In genomic region chrX:48826876-48827653, GRCh38 we compare ENCODE assay signal across 23 cellular contexts. TPM values are rescaled to one million over a fixed set of nuclear protein-coding genes. Genes with fewer than 3 reads are reported as not detected.
DNase-seq lines count a peak whose midpoint lies in the region; ATAC-seq and TF ChIP-seq lines count a peak whose summit lies in the region.
"Had no signal": no experiment of that assay in that cellular context is flagged by ENCODE, and none has a peak within 500 bp of the region (broad histone marks: within the 10 kb centered on the region; RNA-seq: fewer than 3 reads in every experiment).

No MANE protein-coding gene starts in this region.

- no peak for DNase-seq in CD4-positive, alpha-beta memory T cell
- DNase-seq in central memory CD8-positive, alpha-beta T cell (ENCODE audit: low spot score in 2 of 2): no peak
- peak in 1 of 10 donors; percentile 10 for DNase-seq in naive thymus-derived CD8-positive, alpha-beta T cell
- no peak for DNase-seq in SHP77 treated with DMSO at 0.1 percent for 48 hours (lab: John Stamatoyannopoulos, UW)
- DNase-seq in omental fat pad (ENCODE audit: low spot score): no peak
- no peak for DNase-seq in activated T-helper 1 cell treated with anti-CD3 and anti-CD28 coated beads, Interleukin-12 subunit alpha, Interleukin-12 subunit beta, Interleukin-2, Interleukin-4 antibody, amounts not matched to agents 30 ng/mL and 10 ng/mL and 1 ng/mL, durations not matched to agents 14 hours and 24 hours and 36 hours (ENCODE audit: low spot score)
- DNase-seq: activated CD4-positive, CD25-positive, alpha-beta regulatory T cell; activated CD8-positive, alpha-beta memory T cell treated with anti-CD3 and anti-CD28 coated beads for 24 hours; activated effector memory CD4-positive, alpha-beta T cell treated with Interleukin-2 at 50 U/mL for 16 hours; amygdala; COR-L47; EL; NCI-H1417; NCI-H526; SHP77 had no signal

- H3K9me3 ChIP-seq in CD4-positive, alpha-beta memory T cell (ENCODE audit: control insufficient read depth in 1 of 2, low read length in 2 of 2): no peaks in the 10 kb centered on the region
- H3K9me3 ChIP-seq in HEK293 (ENCODE audit: control insufficient read depth, insufficient read depth, low read depth, low read length): no peaks in the 10 kb centered on the region
- H3K9me3 ChIP-seq: thoracic aorta had no signal

- H3K27ac ChIP-seq in CD4-positive, alpha-beta memory T cell (ENCODE audit: low read depth, low read length): no peak overlapping the region
- H3K27ac ChIP-seq in HEK293 (ENCODE audit: extremely low read depth, low read depth, low read length): no peak overlapping the region
- H3K27ac ChIP-seq: cardiac muscle cell, thoracic aorta had no signal

- no peaks in the 10 kb centered on the region for H3K27me3 ChIP-seq in CD4-positive, alpha-beta memory T cell (ENCODE audit: insufficient read depth, low read length)

- H3K9me3 Mint-ChIP-seq in CD4-positive, alpha-beta memory T cell: peaks cover 0 to 4% (median 0%) of the 10 kb centered on the region in 8 donors
- H3K9me3 Mint-ChIP-seq in central memory CD8-positive, alpha-beta T cell: no peaks in the 10 kb centered on the region
- peaks cover 0 to 3% (median 0%) of the 10 kb centered on the region in 9 donors for H3K9me3 Mint-ChIP-seq in naive thymus-derived CD8-positive, alpha-beta T cell
- H3K9me3 Mint-ChIP-seq in activated T-helper 1 cell treated with anti-CD3 and anti-CD28 coated beads, Interleukin-12 subunit alpha, Interleukin-12 subunit beta, Interleukin-2, Interleukin-4 antibody, amounts not matched to agents 30 ng/mL and 10 ng/mL and 1 ng/mL, durations not matched to agents 14 hours and 24 hours and 36 hours: no peaks in the 10 kb centered on the region

- H3K36me3 ChIP-seq in CD4-positive, alpha-beta memory T cell (ENCODE audit: insufficient read depth, low read length): no peaks in the 10 kb centered on the region
- H3K36me3 ChIP-seq in HEK293 (ENCODE audit: control insufficient read depth in 2 of 2, insufficient read depth in 1 of 2, low read length in 2 of 2): peaks cover 0 to 39% of the 10 kb centered on the region in 2 experiments; a peak in 1 of 3 replicates
- H3K36me3 ChIP-seq: cardiac muscle cell, thoracic aorta had no signal

- peaks cover 0 to 5% (median 4%) of the 10 kb centered on the region in 4 donors for H3K4me1 Mint-ChIP-seq in CD4-positive, alpha-beta memory T cell
- H3K4me1 Mint-ChIP-seq in central memory CD8-positive, alpha-beta T cell: peaks cover 4% of the 10 kb centered on the region
- peaks cover 4 to 9% (median 7%) of the 10 kb centered on the region in 4 donors for H3K4me1 Mint-ChIP-seq in naive thymus-derived CD8-positive, alpha-beta T cell
- H3K4me1 Mint-ChIP-seq in activated T-helper 1 cell treated with anti-CD3 and anti-CD28 coated beads, Interleukin-12 subunit alpha, Interleukin-12 subunit beta, Interleukin-2, Interleukin-4 antibody, amounts not matched to agents 30 ng/mL and 10 ng/mL and 1 ng/mL, durations not matched to agents 14 hours and 24 hours and 36 hours (ENCODE audit: low read depth): no peaks in the 10 kb centered on the region

- TF ChIP-seq CTCF in HEK293 (tag by site-specific recombination; IDR thresholded peaks at IDR 0.05) (no peak), omental fat pad (IDR thresholded peaks at IDR 0.05) (no peak)

- H3K36me3 Mint-ChIP-seq in CD4-positive, alpha-beta memory T cell: peaks cover 0 to 20% of the 10 kb centered on the region in 2 donors
- H3K36me3 Mint-ChIP-seq in central memory CD8-positive, alpha-beta T cell (ENCODE audit: insufficient read depth): peaks cover 3% of the 10 kb centered on the region
- H3K36me3 Mint-ChIP-seq in naive thymus-derived CD8-positive, alpha-beta T cell: peaks cover 0 to 22% (median under 1%) of the 10 kb centered on the region in 3 donors
- peaks cover 10% of the 10 kb centered on the region for H3K36me3 Mint-ChIP-seq in activated T-helper 1 cell treated with anti-CD3 and anti-CD28 coated beads, Interleukin-12 subunit alpha, Interleukin-12 subunit beta, Interleukin-2, Interleukin-4 antibody, amounts not matched to agents 30 ng/mL and 10 ng/mL and 1 ng/mL, durations not matched to agents 14 hours and 24 hours and 36 hours (ENCODE audit: low read depth)

- H3K4me3 Mint-ChIP-seq in CD4-positive, alpha-beta memory T cell: peak overlapping the region in 6 of 8 donors; percentile 35 to 66 (median 38)
- peak overlapping the region; percentile 59 for H3K4me3 Mint-ChIP-seq in central memory CD8-positive, alpha-beta T cell
- H3K4me3 Mint-ChIP-seq in naive thymus-derived CD8-positive, alpha-beta T cell: peak overlapping the region; percentile 44 to 86 (median 64)
- no peak overlapping the region for H3K4me3 Mint-ChIP-seq in activated T-helper 1 cell treated with anti-CD3 and anti-CD28 coated beads, Interleukin-12 subunit alpha, Interleukin-12 subunit beta, Interleukin-2, Interleukin-4 antibody, amounts not matched to agents 30 ng/mL and 10 ng/mL and 1 ng/mL, durations not matched to agents 14 hours and 24 hours and 36 hours

- H3K4me3 ChIP-seq in CD4-positive, alpha-beta memory T cell (ENCODE audit: low read length in 2 of 2): no peak overlapping the region
- H3K4me3 ChIP-seq in HEK293 (ENCODE audit: low read depth, low read length): no peak overlapping the region
- H3K4me3 ChIP-seq: cardiac muscle cell, thoracic aorta had no signal

- intact Hi-C loops in CD4-positive, alpha-beta memory T cell (cut with micrococcal nuclease): no loop called here
- intact Hi-C loops in activated T-helper 1 cell treated with anti-CD3 and anti-CD28 coated beads, Interleukin-12 subunit alpha, Interleukin-12 subunit beta, Interleukin-2, Interleukin-4 antibody, amounts not matched to agents 30 ng/mL and 10 ng/mL and 1 ng/mL, durations not matched to agents 14 hours and 24 hours and 36 hours (cut with micrococcal nuclease): no loop called here

- no peak overlapping the region for H3K27ac Mint-ChIP-seq in CD4-positive, alpha-beta memory T cell
- no peak overlapping the region for H3K27ac Mint-ChIP-seq in central memory CD8-positive, alpha-beta T cell (ENCODE audit: low read depth)
- H3K27ac Mint-ChIP-seq in naive thymus-derived CD8-positive, alpha-beta T cell: peak overlapping the region in 1 of 10 donors; percentile 71
- H3K27ac Mint-ChIP-seq in activated T-helper 1 cell treated with anti-CD3 and anti-CD28 coated beads, Interleukin-12 subunit alpha, Interleukin-12 subunit beta, Interleukin-2, Interleukin-4 antibody, amounts not matched to agents 30 ng/mL and 10 ng/mL and 1 ng/mL, durations not matched to agents 14 hours and 24 hours and 36 hours: no peak overlapping the region

- ATAC-seq in central memory CD8-positive, alpha-beta T cell (replicated peaks; ENCODE audit: extremely low read depth, poor library complexity, severe bottlenecking): no peak
- peak; percentile 20 to 44 for ATAC-seq in naive thymus-derived CD8-positive, alpha-beta T cell
- ATAC-seq in omental fat pad (ENCODE audit: low FRiP score): no peak

- peaks cover 16 to 22% of the 10 kb centered on the region in 2 donors for H3K27me3 Mint-ChIP-seq in CD4-positive, alpha-beta memory T cell
- H3K27me3 Mint-ChIP-seq in central memory CD8-positive, alpha-beta T cell: peaks cover 19% of the 10 kb centered on the region
- H3K27me3 Mint-ChIP-seq in naive thymus-derived CD8-positive, alpha-beta T cell: peaks cover 5 to 20% (median 17%) of the 10 kb centered on the region in 5 donors
- peaks cover 17% of the 10 kb centered on the region for H3K27me3 Mint-ChIP-seq in activated T-helper 1 cell treated with anti-CD3 and anti-CD28 coated beads, Interleukin-12 subunit alpha, Interleukin-12 subunit beta, Interleukin-2, Interleukin-4 antibody, amounts not matched to agents 30 ng/mL and 10 ng/mL and 1 ng/mL, durations not matched to agents 14 hours and 24 hours and 36 hours (ENCODE audit: insufficient read depth)

- CTCF ChIA-PET in CD4-positive, alpha-beta memory T cell (lab: Charles Lee; ENCODE audit: partially characterized antibody): no interaction called here
- CTCF ChIA-PET in HEK293 (lab: Yijun Ruan, JAX): interaction anchor here (0.6 kb wide), 1 partner anchor 176 kb away, joined by 7 read pairs; no protein-coding TSS in a partner anchor

- H3K4me1 ChIP-seq in CD4-positive, alpha-beta memory T cell (ENCODE audit: insufficient read depth, low read length): no peaks in the 10 kb centered on the region
- no peaks in the 10 kb centered on the region for H3K4me1 ChIP-seq in HEK293 (ENCODE audit: control insufficient read depth, insufficient read depth, low read length)

- POLR2A ChIA-PET in CD4-positive, alpha-beta memory T cell (lab: Charles Lee; ENCODE audit: partially characterized antibody): interaction anchor here (0.6 kb wide), 1 partner anchor 103 kb away, joined by 3 read pairs; no protein-coding TSS in a partner anchor
- POLR2A ChIA-PET in HEK293 (lab: Yijun Ruan, JAX): no interaction called here
- POLR2A ChIA-PET in naive thymus-derived CD8-positive, alpha-beta T cell (lab: Charles Lee): interaction anchor here (0.6 to 1.3 kb wide), 4 partner anchors 84 to 179 kb away, joined by 3 to 12 read pairs (median 4); no protein-coding TSS in a partner anchor

RNA-seq across cellular contexts. Expression of gene ERAS, which starts 0.8 kb away (rescaled TPM):
- total RNA-seq in CD4-positive, alpha-beta memory T cell: not detected
- polyA plus RNA-seq in CD4-positive, alpha-beta memory T cell: not detected
- not detected for total RNA-seq in naive thymus-derived CD8-positive, alpha-beta T cell
- not detected for polyA plus RNA-seq in naive thymus-derived CD8-positive, alpha-beta T cell
- total RNA-seq in omental fat pad: not detected
- not detected in 2 replicates for total RNA-seq in activated T-helper 1 cell treated with anti-CD3 and anti-CD28 coated beads, Interleukin-12 subunit alpha, Interleukin-12 subunit beta, Interleukin-2, Interleukin-4 antibody, amounts not matched to agents 30 ng/mL and 10 ng/mL and 1 ng/mL, durations not matched to agents 14 hours and 24 hours and 36 hours
- total RNA-seq: cardiac muscle cell; dermis microvascular lymphatic vessel endothelial cell; epithelial cell of proximal tubule; frontal cortex; HT1080; T-helper 2 cell treated with Interferon-gamma antibody and Interleukin-4, amounts not matched to agents 100 ng/mL and 5 ng/mL, for 36 hours; thoracic aorta had no signal

RNA-seq across cellular contexts. Expression of gene PCSK1N, which starts 8.3 kb away (rescaled TPM):
- total RNA-seq in CD4-positive, alpha-beta memory T cell: 1 to 10 TPM; 6.4 to 8.5 TPM
- 10 to 100 TPM in 1 of 2 donors, 1 to 10 TPM in 1; 4.6 to 15.3 TPM for polyA plus RNA-seq in CD4-positive, alpha-beta memory T cell
- 1 to 10 TPM; 3.6 to 4.9 TPM for total RNA-seq in naive thymus-derived CD8-positive, alpha-beta T cell
- polyA plus RNA-seq in naive thymus-derived CD8-positive, alpha-beta T cell: 10 to 100 TPM; 12.6 to 28.0 (median 19.9) TPM
- 1 to 10 TPM in 2 of 4 donors, under 1 TPM in 1, not detected in 1; 0.93 to 2.3 (median 1.4) TPM for total RNA-seq in omental fat pad
- total RNA-seq in activated T-helper 1 cell treated with anti-CD3 and anti-CD28 coated beads, Interleukin-12 subunit alpha, Interleukin-12 subunit beta, Interleukin-2, Interleukin-4 antibody, amounts not matched to agents 30 ng/mL and 10 ng/mL and 1 ng/mL, durations not matched to agents 14 hours and 24 hours and 36 hours: 0.36 and 0.42 TPM in 2 replicates
- total RNA-seq: HT1080 had no signal

RNA-seq across cellular contexts. Expression of gene HDAC6, which starts 25.2 kb away (rescaled TPM):
- 100 to 1,000 TPM; 121 to 126 TPM for total RNA-seq in CD4-positive, alpha-beta memory T cell
- 10 to 100 TPM in 1 of 2 donors, 1 to 10 TPM in 1; 9.4 to 25.3 TPM for polyA plus RNA-seq in CD4-positive, alpha-beta memory T cell
- 100 to 1,000 TPM; 120 to 124 TPM for total RNA-seq in naive thymus-derived CD8-positive, alpha-beta T cell
- polyA plus RNA-seq in naive thymus-derived CD8-positive, alpha-beta T cell: 10 to 100 TPM; 10.5 to 15.9 (median 13.0) TPM
- total RNA-seq in omental fat pad: 10 to 100 TPM; 36.5 to 63.2 (median 54.5) TPM
- total RNA-seq in activated T-helper 1 cell treated with anti-CD3 and anti-CD28 coated beads, Interleukin-12 subunit alpha, Interleukin-12 subunit beta, Interleukin-2, Interleukin-4 antibody, amounts not matched to agents 30 ng/mL and 10 ng/mL and 1 ng/mL, durations not matched to agents 14 hours and 24 hours and 36 hours: 44.7 and 56.4 TPM in 2 replicates

RNA-seq across cellular contexts. Expression of gene GATA1, which starts 40.7 kb away (rescaled TPM):
- total RNA-seq in CD4-positive, alpha-beta memory T cell: not detected
- not detected for polyA plus RNA-seq in CD4-positive, alpha-beta memory T cell
- total RNA-seq in naive thymus-derived CD8-positive, alpha-beta T cell: not detected
- polyA plus RNA-seq in naive thymus-derived CD8-positive, alpha-beta T cell: not detected
- not detected for total RNA-seq in omental fat pad
- not detected in 2 replicates for total RNA-seq in activated T-helper 1 cell treated with anti-CD3 and anti-CD28 coated beads, Interleukin-12 subunit alpha, Interleukin-12 subunit beta, Interleukin-2, Interleukin-4 antibody, amounts not matched to agents 30 ng/mL and 10 ng/mL and 1 ng/mL, durations not matched to agents 14 hours and 24 hours and 36 hours
- total RNA-seq: cardiac muscle cell; dermis microvascular lymphatic vessel endothelial cell; epithelial cell of proximal tubule; HT1080; T-helper 2 cell treated with Interferon-gamma antibody and Interleukin-4, amounts not matched to agents 100 ng/mL and 5 ng/mL, for 36 hours had no signal

Comparison
In these comparisons a context has a peak if more than half of its experiments do, and no peak if none do; other contexts are left out.
1. ATAC-seq: peak in naive thymus-derived CD8-positive, alpha-beta T cell (2 of 2); none in central memory CD8-positive, alpha-beta T cell (single experiment) and omental fat pad (single experiment).